12 cellular contexts compared by ENCODE assay signal in the genomic region with DNA sequence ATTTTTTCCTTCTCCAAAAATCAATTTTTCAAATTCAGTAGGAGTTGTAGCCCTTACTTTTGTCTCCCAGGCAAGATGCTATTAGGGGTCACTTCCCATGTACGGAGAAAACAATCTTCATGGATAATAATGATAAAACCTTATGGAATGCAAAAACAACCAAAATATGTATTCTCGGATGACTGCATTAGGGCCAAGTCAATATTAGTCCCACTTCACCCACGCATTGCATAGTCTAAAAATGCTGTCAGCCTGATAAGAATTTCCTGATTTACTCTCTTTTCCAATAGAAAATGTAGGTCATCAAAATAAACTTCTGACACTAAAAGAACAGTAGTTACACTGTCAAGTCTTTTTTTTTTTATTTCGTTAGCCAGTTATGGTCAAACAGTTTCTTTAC. TPM values are rescaled to one million over a fixed set of nuclear protein-coding genes. Genes with fewer than 3 reads are reported as not detected.
A peak's percentile ranks its signal among the peaks of the same experiment; 100 is the strongest.
DNase-seq lines count a peak whose midpoint lies in the region; ATAC-seq lines count a peak whose summit lies in the region.
"Had no signal": no experiment of that assay in that cellular context is flagged by ENCODE, and none has a peak within 500 bp of the region (broad histone marks: within the 10 kb centered on the region; RNA-seq: fewer than 3 reads in every experiment).

No MANE protein-coding gene starts in this region.

- H2AFZ ChIP-seq in GM23248 = no peak overlapping the region

- no peaks in the 10 kb centered on the region for H3K27me3 ChIP-seq in GM23248 (replicated peaks; ENCODE audit: insufficient read depth)

- peak overlapping the region; percentile 79 for H3K27ac ChIP-seq in GM23248

- no peaks in the 10 kb centered on the region for H3K9me2 ChIP-seq in GM23248 (ENCODE audit: insufficient read depth)

- DNase-seq in GM23248 (peak; percentile 82), astrocyte of the hippocampus (ENCODE audit: low read depth, low spot score) (peak; percentile 45), glomerular visceral epithelial cell (ENCODE audit: extremely low spot score) (peak; percentile 47), stromal cell of bone marrow (ENCODE audit: low read depth) (peak; percentile 78), NCI-H2107 treated with DMSO at 0.1 percent for 48 hours (lab: John Stamatoyannopoulos, UW; ENCODE audit: unreplicated experiment) (no peak)
- DNase-seq in activated T-cell treated with anti-CD3 and anti-CD28 coated beads, Interleukin-2, amount 50 U/mL, for 24 hours = no peak
- DNase-seq: activated CD8-positive, alpha-beta T cell treated with anti-CD3 and anti-CD28 coated beads, Interleukin-2, amount 10 ng/mL, durations not matched to agents 7 days and 5 days; MM.1S; NCI-H526 treated with DMSO at 0.1 percent for 48 hours had no signal

- H3K27ac Mint-ChIP-seq in activated T-cell treated with anti-CD3 and anti-CD28 coated beads, Interleukin-2, amount 50 U/mL, for 24 hours = no peak overlapping the region
- H3K27ac Mint-ChIP-seq: activated CD8-positive, alpha-beta T cell treated with anti-CD3 and anti-CD28 coated beads, Interleukin-2, amount 10 ng/mL, durations not matched to agents 7 days and 5 days; activated naive CD4-positive, alpha-beta T cell treated with anti-CD3 and anti-CD28 coated beads, Interleukin-2, amount 50 U/mL, for 24 hours had no signal

- WGBS in GM23248 (ENCODE audit: low coverage in 1 of 2, low lambda C conversion rate in 2 of 2, missing lambda C conversion rate in 2 of 2), 2 experiments = 0 to 1% methylated on average over 4 of the region's 4 CpGs

- H3K9me3 Mint-ChIP-seq in activated T-cell treated with anti-CD3 and anti-CD28 coated beads, Interleukin-2, amount 50 U/mL, for 24 hours = no peaks in the 10 kb centered on the region
- H3K9me3 Mint-ChIP-seq: activated naive CD4-positive, alpha-beta T cell treated with anti-CD3 and anti-CD28 coated beads, Interleukin-2, amount 50 U/mL, for 24 hours had no signal

- ATAC-seq in HG03439 (IDR thresholded peaks at IDR 0.05; ENCODE audit: unreplicated experiment) (no peak), HG02840 (IDR thresholded peaks at IDR 0.05; ENCODE audit: low FRiP score, unreplicated experiment) (no peak)
- ATAC-seq: activated CD8-positive, alpha-beta T cell treated with anti-CD3 and anti-CD28 coated beads, Interleukin-2, amount 10 ng/mL, durations not matched to agents 7 days and 5 days had no signal

- H3K4me3 ChIP-seq in GM23248 = peak overlapping the region; percentile 89

- H3K79me2 ChIP-seq in GM23248 (ENCODE audit: insufficient read depth) = peaks cover 87% of the 10 kb centered on the region

- H3K4me2 ChIP-seq in GM23248 (ENCODE audit: unreplicated experiment) = peak overlapping the region; percentile 94

- peaks cover 27% of the 10 kb centered on the region for H3K27me3 Mint-ChIP-seq in activated T-cell treated with anti-CD3 and anti-CD28 coated beads, Interleukin-2, amount 50 U/mL, for 24 hours

- peaks cover 2% of the 10 kb centered on the region for H3K4me1 Mint-ChIP-seq in activated T-cell treated with anti-CD3 and anti-CD28 coated beads, Interleukin-2, amount 50 U/mL, for 24 hours (ENCODE audit: low read depth)
- H3K4me1 Mint-ChIP-seq: activated naive CD4-positive, alpha-beta T cell treated with anti-CD3 and anti-CD28 coated beads, Interleukin-2, amount 50 U/mL, for 24 hours had no signal

- peak overlapping the region; percentile 95 for H3K9ac ChIP-seq in GM23248

- in situ Hi-C loops in GM23248 (cut with MboI) = loop anchor here (10.0 kb wide), 1 partner anchor 97 kb away; no protein-coding TSS in a partner anchor

- no peaks in the 10 kb centered on the region for H3K9me3 ChIP-seq in GM23248 (ENCODE audit: low read depth)

- no peaks in the 10 kb centered on the region for H4K20me1 ChIP-seq in GM23248 (ENCODE audit: insufficient read depth)

- peaks cover 17% of the 10 kb centered on the region; the same call in 1 of the 2 replicates for H3K36me3 ChIP-seq in GM23248 (ENCODE audit: low read depth)

- no peak overlapping the region for H3K4me3 Mint-ChIP-seq in activated T-cell treated with anti-CD3 and anti-CD28 coated beads, Interleukin-2, amount 50 U/mL, for 24 hours
- H3K4me3 Mint-ChIP-seq: activated CD8-positive, alpha-beta T cell treated with anti-CD3 and anti-CD28 coated beads, Interleukin-2, amount 10 ng/mL, durations not matched to agents 7 days and 5 days; activated naive CD4-positive, alpha-beta T cell treated with anti-CD3 and anti-CD28 coated beads, Interleukin-2, amount 50 U/mL, for 24 hours had no signal

- H3K36me3 Mint-ChIP-seq in activated T-cell treated with anti-CD3 and anti-CD28 coated beads, Interleukin-2, amount 50 U/mL, for 24 hours (ENCODE audit: low read depth) = no peaks in the 10 kb centered on the region
- H3K36me3 Mint-ChIP-seq: activated naive CD4-positive, alpha-beta T cell treated with anti-CD3 and anti-CD28 coated beads, Interleukin-2, amount 50 U/mL, for 24 hours had no signal

- peaks cover 86% of the 10 kb centered on the region for H3F3A ChIP-seq in GM23248 (ENCODE audit: insufficient read depth)

- peaks cover 50% of the 10 kb centered on the region for H3K4me1 ChIP-seq in GM23248 (ENCODE audit: insufficient read depth)

RNA-seq across cellular contexts. Expression of a gene that starts 2.7 kb away (rescaled TPM):
- 179 and 213 TPM in 2 replicates for total RNA-seq in GM23248 (2014; rRNA removed; shearing (Covaris generic))
- 80.5 and 85.4 TPM in 2 replicates for polyA plus RNA-seq in GM23248 (2016; fragmentation: Nextera tagmentation; extraction: Ambion mirVana)
- total RNA-seq: activated CD8-positive, alpha-beta T cell treated with anti-CD3 and anti-CD28 coated beads, Interleukin-2, amount 10 ng/mL, durations not matched to agents 7 days and 5 days had no signal

Comparison
In these comparisons a context has a peak if more than half of its experiments do, and no peak if none do; other contexts are left out.
1. DNase-seq: peak in GM23248 (single experiment), astrocyte of the hippocampus (single experiment), glomerular visceral epithelial cell (single experiment) and stromal cell of bone marrow (single experiment); none in NCI-H2107 treated with DMSO at 0.1 percent for 48 hours (single experiment) and activated T-cell treated with anti-CD3 and anti-CD28 coated beads, Interleukin-2, amount 50 U/mL, for 24 hours (single experiment).